In the genomic region with DNA sequence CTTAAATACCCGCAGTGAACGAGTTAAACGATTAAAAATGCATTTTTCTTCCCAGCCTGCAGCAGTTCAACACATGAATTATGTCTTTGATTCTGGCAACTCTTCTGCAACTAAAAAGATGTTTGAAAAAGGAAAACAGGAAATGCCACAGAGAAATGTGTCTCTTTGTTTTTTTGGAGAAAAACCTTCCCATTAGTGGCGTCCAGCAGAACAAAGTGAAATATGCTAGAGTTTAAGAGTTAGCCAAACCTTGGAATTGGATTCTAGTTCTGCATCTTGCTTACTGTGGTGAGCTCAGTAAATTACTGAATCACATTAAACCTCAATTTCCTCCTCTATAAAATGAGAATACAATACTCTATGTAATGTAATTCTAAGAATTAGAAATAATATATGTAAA, we compare ENCODE assay signal across 35 cellular contexts.
"Had no signal": no experiment of that assay in that cellular context is flagged by ENCODE, and none has a peak within 500 bp of the region (broad histone marks: within the 10 kb centered on the region; RNA-seq: fewer than 3 reads in every experiment).

No MANE protein-coding gene starts in this region.

- H3K4me3 Mint-ChIP-seq: activated B cell treated with CpG ODN at 0.5 μM for 24 hours; activated CD4-positive, alpha-beta memory T cell treated with anti-CD3 and anti-CD28 coated beads for 36 hours; activated CD4-positive, alpha-beta T cell treated with anti-CD3 and anti-CD28 coated beads for 36 hours; activated CD4-positive, alpha-beta T cell treated with anti-CD3 and anti-CD28 coated beads, Interleukin-2, amount 10 ng/mL, durations not matched to agents 24 days and 14 days; activated naive CD8-positive, alpha-beta T cell; activated T-cell treated with anti-CD3 and anti-CD28 coated beads, Interleukin-2, amount 50 U/mL, for 24 hours; activated T-cell treated with anti-CD3 and anti-CD28 coated beads, Interleukin-2, amount 50 U/mL, for 72 hours; central memory CD8-positive, alpha-beta T cell; dendritic cell treated with granulocyte-macrophage colony-stimulating factor and Interleukin-4, amounts not matched to agents 40 ng/mL and 50 ng/mL, for 4 days; endodermal cell; T-helper 17 cell; T-helper 2 cell treated with Interferon-gamma antibody and Interleukin-4, amounts not matched to agents 5 μg/mL and 100 μg/mL, for 36 hours had no signal

- H3K9me3 Mint-ChIP-seq: activated B cell treated with CpG ODN at 0.5 μM for 24 hours; activated CD4-positive, alpha-beta memory T cell treated with anti-CD3 and anti-CD28 coated beads for 36 hours; activated CD4-positive, alpha-beta T cell treated with anti-CD3 and anti-CD28 coated beads, Interleukin-2, amount 10 ng/mL, durations not matched to agents 24 days and 14 days; activated T-cell treated with anti-CD3 and anti-CD28 coated beads, Interleukin-2, amount 50 U/mL, for 24 hours; T-helper 2 cell treated with Interferon-gamma antibody and Interleukin-4, amounts not matched to agents 5 μg/mL and 100 μg/mL, for 36 hours had no signal

- H3K36me3 Mint-ChIP-seq: activated CD4-positive, alpha-beta memory T cell treated with anti-CD3 and anti-CD28 coated beads for 36 hours; activated naive CD8-positive, alpha-beta T cell had no signal

- FAIRE-seq: astrocyte, bronchial epithelial cell had no signal

- H3K9me3 ChIP-seq: esophagus muscularis mucosa, gastroesophageal sphincter had no signal

- H3K4me1 ChIP-seq: foreskin keratinocyte had no signal

- ATAC-seq: activated CD4-positive, alpha-beta T cell treated with anti-CD3 and anti-CD28 coated beads for 36 hours; activated T-cell treated with anti-CD3 and anti-CD28 coated beads, Interleukin-2, amount 50 U/mL, for 72 hours; foreskin keratinocyte; gastroesophageal sphincter; T-helper 17 cell had no signal

- H3K27me3 ChIP-seq: brain microvascular endothelial cell, dorsolateral prefrontal cortex, esophagus muscularis mucosa, foreskin keratinocyte, gastroesophageal sphincter had no signal

- H3K36me3 ChIP-seq: brain microvascular endothelial cell, esophagus muscularis mucosa, gastroesophageal sphincter, WERI-Rb-1 had no signal

- H3K27me3 Mint-ChIP-seq: activated B cell treated with CpG ODN at 0.5 μM for 24 hours; activated CD4-positive, alpha-beta T cell treated with anti-CD3 and anti-CD28 coated beads for 36 hours; activated CD4-positive, alpha-beta T cell treated with anti-CD3 and anti-CD28 coated beads, Interleukin-2, amount 10 ng/mL, durations not matched to agents 24 days and 14 days; activated naive CD8-positive, alpha-beta T cell; central memory CD8-positive, alpha-beta T cell; dendritic cell treated with granulocyte-macrophage colony-stimulating factor and Interleukin-4, amounts not matched to agents 40 ng/mL and 50 ng/mL, for 4 days had no signal

- H3K4me1 Mint-ChIP-seq: activated B cell treated with CpG ODN at 0.5 μM for 24 hours; activated CD4-positive, alpha-beta T cell treated with anti-CD3 and anti-CD28 coated beads for 36 hours; activated CD4-positive, alpha-beta T cell treated with anti-CD3 and anti-CD28 coated beads, Interleukin-2, amount 10 ng/mL, durations not matched to agents 24 days and 14 days; central memory CD8-positive, alpha-beta T cell; T-helper 17 cell had no signal

- H3K27ac ChIP-seq: brain microvascular endothelial cell, coronary artery, dorsolateral prefrontal cortex, foreskin keratinocyte, WERI-Rb-1 had no signal

- DNase-seq: activated B cell treated with CpG ODN at 0.5 μM for 24 hours; activated CD4-positive, alpha-beta memory T cell treated with anti-CD3 and anti-CD28 coated beads for 36 hours; activated CD4-positive, alpha-beta T cell treated with anti-CD3 and anti-CD28 coated beads for 36 hours; activated CD4-positive, alpha-beta T cell treated with anti-CD3 and anti-CD28 coated beads, Interleukin-2, amount 10 ng/mL, durations not matched to agents 24 days and 14 days; activated CD4-positive, CD25-positive, alpha-beta regulatory T cell treated with anti-CD3 and anti-CD28 coated beads, Interleukin-2, amount 50 U/mL, for 72 hours; activated CD8-positive, alpha-beta memory T cell treated with anti-CD3 and anti-CD28 coated beads, Interleukin-2, amount 50 U/mL, for 48 hours; activated effector memory CD4-positive, alpha-beta T cell treated with Interleukin-2 at 50 U/mL for 16 hours; activated gamma-delta T cell treated with Interleukin-2 at 50 U/mL for 16 hours; activated naive CD4-positive, alpha-beta T cell treated with anti-CD3 and anti-CD28 coated beads, Interleukin-2, amount 50 U/mL, for 16 hours; activated naive CD4-positive, alpha-beta T cell treated with Interleukin-2 at 50 U/mL for 16 hours; activated T-cell treated with anti-CD3 and anti-CD28 coated beads for 4 hours; activated T-cell treated with anti-CD3 and anti-CD28 coated beads, Interleukin-2, amount 50 U/mL, for 24 hours; activated T-cell treated with anti-CD3 and anti-CD28 coated beads, Interleukin-2, amount 50 U/mL, for 72 hours; amniotic stem cell; anterior cingulate cortex; brain microvascular endothelial cell; dorsolateral prefrontal cortex; effector memory CD4-positive, alpha-beta T cell; endodermal cell; erythroblast; foreskin keratinocyte; head of caudate nucleus; T-helper 1 cell; T-helper 17 cell; T1000; WERI-Rb-1 had no signal

- H3K27ac Mint-ChIP-seq: activated B cell treated with CpG ODN at 0.5 μM for 24 hours; activated CD4-positive, alpha-beta memory T cell treated with anti-CD3 and anti-CD28 coated beads for 36 hours; activated CD4-positive, alpha-beta T cell treated with anti-CD3 and anti-CD28 coated beads for 36 hours; activated CD4-positive, alpha-beta T cell treated with anti-CD3 and anti-CD28 coated beads, Interleukin-2, amount 10 ng/mL, durations not matched to agents 24 days and 14 days; activated naive CD8-positive, alpha-beta T cell; activated T-cell treated with anti-CD3 and anti-CD28 coated beads, Interleukin-2, amount 50 U/mL, for 24 hours; activated T-cell treated with anti-CD3 and anti-CD28 coated beads, Interleukin-2, amount 50 U/mL, for 72 hours; dendritic cell treated with granulocyte-macrophage colony-stimulating factor and Interleukin-4, amounts not matched to agents 40 ng/mL and 50 ng/mL, for 4 days; endodermal cell; T-helper 17 cell; T-helper 2 cell treated with Interferon-gamma antibody and Interleukin-4, amounts not matched to agents 5 μg/mL and 100 μg/mL, for 36 hours had no signal

- H3K4me3 ChIP-seq: coronary artery, dorsolateral prefrontal cortex, esophagus muscularis mucosa, gastroesophageal sphincter had no signal
